ENCODE assay signal across 8 cellular contexts in the genomic region with DNA sequence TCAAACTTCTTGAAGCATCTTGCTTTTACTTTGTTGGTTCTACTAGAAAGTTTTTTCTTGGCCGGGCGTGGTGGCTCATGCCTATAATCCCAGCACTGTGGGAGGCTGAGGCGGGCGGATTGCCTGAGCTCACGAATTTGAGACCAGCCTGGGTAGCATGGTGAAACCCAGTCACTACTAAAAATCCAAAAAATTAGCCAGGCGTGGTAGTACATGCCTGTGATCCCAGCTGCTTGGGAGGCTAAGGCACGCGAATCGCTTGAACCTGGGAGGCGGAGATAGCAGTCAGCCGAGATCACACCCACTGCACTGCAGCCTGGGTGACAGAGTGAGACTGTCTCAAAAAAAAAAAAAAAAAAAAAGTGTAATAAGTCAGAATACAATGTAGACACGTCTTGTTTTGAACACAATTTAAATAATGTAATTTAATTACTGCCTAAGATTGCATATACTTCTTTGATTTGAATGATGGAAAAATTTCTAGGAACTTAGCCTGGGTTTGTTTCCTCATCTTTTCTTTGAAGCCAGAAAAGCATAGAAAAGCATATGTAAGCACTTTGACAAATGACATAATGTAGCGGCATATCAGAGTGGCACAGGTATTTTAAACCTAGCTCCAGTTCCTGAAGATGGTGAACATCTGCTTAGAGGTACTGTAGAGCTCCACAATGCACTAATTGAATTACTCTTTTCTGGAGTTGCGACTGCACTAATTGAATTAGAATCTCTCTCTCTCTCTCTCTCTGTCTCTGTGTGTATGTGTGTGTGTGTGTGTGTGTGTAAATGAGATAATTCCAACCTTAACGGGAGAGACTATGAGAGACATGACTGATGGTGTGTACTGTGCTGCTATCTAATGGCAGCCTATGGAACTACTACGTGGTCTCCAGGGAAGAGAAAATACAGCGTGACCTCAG.
DNase-seq lines count a peak whose midpoint lies in the region; ATAC-seq and TF ChIP-seq lines count a peak whose summit lies in the region.

No MANE protein-coding gene starts in this region.

- H3K27me3 Mint-ChIP-seq in activated naive CD8-positive, alpha-beta T cell treated with anti-CD3 and anti-CD28 coated beads for 36 hours = no peaks in the 10 kb centered on the region

- ATAC-seq in GM19455 (IDR thresholded peaks at IDR 0.05; ENCODE audit: unreplicated experiment) = no peak
- ATAC-seq in HG03565 (IDR thresholded peaks at IDR 0.05; ENCODE audit: unreplicated experiment) = no peak

- peaks cover 10% of the 10 kb centered on the region for H3K4me1 ChIP-seq in cardiac muscle cell (ENCODE audit: low read depth)
- peaks cover 2% of the 10 kb centered on the region for H3K4me1 ChIP-seq in prostate gland (replicated peaks)

- TF ChIP-seq CTCF in cardiac muscle cell (IDR thresholded peaks at IDR 0.05; ENCODE audit: low read depth, low read length) = peak; percentile 79
- TF ChIP-seq CTCF in prostate gland (IDR thresholded peaks at IDR 0.05) = peak in 3 of 4 experiments; percentile 31 to 61 (median 60)

- 75% methylated on average over 17 of the region's 17 CpGs for WGBS in prostate gland

- H3K4me1 Mint-ChIP-seq in activated naive CD8-positive, alpha-beta T cell treated with anti-CD3 and anti-CD28 coated beads for 36 hours = peaks cover 3% of the 10 kb centered on the region

- no peak for TF ChIP-seq POLR2A in prostate gland (IDR thresholded peaks at IDR 0.05)

- no peak overlapping the region for H3K27ac ChIP-seq in cardiac muscle cell
- H3K27ac ChIP-seq in prostate gland = no peak overlapping the region

- H3K4me3 ChIP-seq in cardiac muscle cell = no peak overlapping the region
- no peak overlapping the region for H3K4me3 ChIP-seq in prostate gland

- H3K36me3 Mint-ChIP-seq in activated naive CD8-positive, alpha-beta T cell treated with anti-CD3 and anti-CD28 coated beads for 36 hours = no peaks in the 10 kb centered on the region

- H3K27ac Mint-ChIP-seq in activated naive CD8-positive, alpha-beta T cell treated with anti-CD3 and anti-CD28 coated beads for 36 hours = no peak overlapping the region

- H3K4me3 Mint-ChIP-seq in activated naive CD8-positive, alpha-beta T cell treated with anti-CD3 and anti-CD28 coated beads for 36 hours = no peak overlapping the region

- intact Hi-C loops in prostate gland (cut with DNase I) = loop anchor here (5.0 kb wide), 2 partner anchors 139 to 219 kb away; no protein-coding TSS in a partner anchor

- DNase-seq in DMS 273 treated with DMSO at 0.1 percent for 48 hours (lab: John Stamatoyannopoulos, UW) = peak; percentile 57
- peak; percentile 82 for DNase-seq in HCEC 1CT
- peak; percentile 66 for DNase-seq in NCI-H460 (ENCODE audit: extremely low read depth, low read depth)
- DNase-seq in activated naive CD8-positive, alpha-beta T cell treated with anti-CD3 and anti-CD28 coated beads for 36 hours = peak; percentile 11
- peak; percentile 78 to 88 for DNase-seq in cardiac muscle cell (ENCODE audit: low read depth in 1 of 2, low spot score in 1 of 2)
- no peak for DNase-seq in prostate gland (ENCODE audit: low spot score)

- H3K9me3 Mint-ChIP-seq in activated naive CD8-positive, alpha-beta T cell treated with anti-CD3 and anti-CD28 coated beads for 36 hours = no peaks in the 10 kb centered on the region

- H3K9me3 ChIP-seq in cardiac muscle cell (ENCODE audit: low read depth) (no peaks in the 10 kb centered on the region), prostate gland (no peaks in the 10 kb centered on the region)

- no peaks in the 10 kb centered on the region for H3K27me3 ChIP-seq in cardiac muscle cell
- no peaks in the 10 kb centered on the region for H3K27me3 ChIP-seq in prostate gland (replicated peaks; ENCODE audit: insufficient read depth)

- H3K36me3 ChIP-seq in cardiac muscle cell (no peaks in the 10 kb centered on the region), prostate gland (no peaks in the 10 kb centered on the region)
